10 cellular contexts compared by ENCODE assay signal in genomic region chr2:96143231-96143847, GRCh38. TPM values are rescaled to one million over a fixed set of nuclear protein-coding genes. Genes with fewer than 3 reads are reported as not detected.
A peak's percentile ranks its signal among the peaks of the same experiment; 100 is the strongest.
DNase-seq lines count a peak whose midpoint lies in the region; ATAC-seq and TF ChIP-seq lines count a peak whose summit lies in the region.
"Had no signal": no experiment of that assay in that cellular context is flagged by ENCODE, and none has a peak within 500 bp of the region (broad histone marks: within the 10 kb centered on the region; RNA-seq: fewer than 3 reads in every experiment).

No MANE protein-coding gene starts in this region.

- H3K4me1 Mint-ChIP-seq in CD14-positive monocyte (peaks cover 50% of the 10 kb centered on the region), natural killer cell (peaks cover 26 to 64% of the 10 kb centered on the region in 2 donors)

- intact Hi-C loops in CD14-positive monocyte (cut with micrococcal nuclease), result loop anchor here (10.0 kb wide), 2 partner anchors 121 to 391 kb away; partner anchors contain the start of genes ARID5A (in 2 of the 2), CIAO1 (in 1 of the 2) and TMEM127 (in 1 of the 2)
- intact Hi-C loops in natural killer cell (cut with micrococcal nuclease), result no loop called here

- TF ChIP-seq CTCF in CD14-positive monocyte (IDR thresholded peaks at IDR 0.05), result no peak
- TF ChIP-seq CTCF in natural killer cell (IDR thresholded peaks at IDR 0.05), result no peak

- no peak for ATAC-seq in natural killer cell
- no peak for ATAC-seq in HG03039 (IDR thresholded peaks at IDR 0.05; ENCODE audit: unreplicated experiment)
- no peak for ATAC-seq in GM21423 (IDR thresholded peaks at IDR 0.05; ENCODE audit: unreplicated experiment)

- H3K27me3 Mint-ChIP-seq in CD14-positive monocyte (ENCODE audit: low read depth in 3 of 3), result peaks cover 0 to 13% (median 3%) of the 10 kb centered on the region in 3 donors
- H3K27me3 Mint-ChIP-seq in natural killer cell (ENCODE audit: low read depth in 2 of 2), result no peaks in the 10 kb centered on the region

- H3K36me3 Mint-ChIP-seq in CD14-positive monocyte (peaks cover 12 to 15% of the 10 kb centered on the region in 2 donors), natural killer cell (no peaks in the 10 kb centered on the region)

- H3K9me3 Mint-ChIP-seq in CD14-positive monocyte, result peaks cover 0 to 3% (median 0%) of the 10 kb centered on the region in 7 donors
- no peaks in the 10 kb centered on the region for H3K9me3 Mint-ChIP-seq in natural killer cell

- H3K4me3 Mint-ChIP-seq in CD14-positive monocyte, result peak overlapping the region; percentile 63 to 96
- peak overlapping the region; percentile 94 for H3K4me3 Mint-ChIP-seq in natural killer cell

- H3K4me3 ChIP-seq in Jurkat, Clone E6-1 (ENCODE audit: low read length), result peak overlapping the region; percentile 83

- peak overlapping the region in 1 of 7 donors; percentile 37 for H3K27ac Mint-ChIP-seq in CD14-positive monocyte
- H3K27ac Mint-ChIP-seq in natural killer cell, result peak overlapping the region; percentile 87 to 94

- DNase-seq in CD14-positive monocyte (ENCODE audit: low spot score) (peak; percentile 34), natural killer cell (no peak), NCI-H748 (lab: John Stamatoyannopoulos, UW; ENCODE audit: unreplicated experiment) (no peak), NCI-H1436 treated with DMSO at 0.1 percent for 48 hours (lab: John Stamatoyannopoulos, UW) (no peak)
- no peak for DNase-seq in Jurkat, Clone E6-1 (ENCODE audit: low read depth, low spot score)
- DNase-seq in activated T-cell treated with anti-CD3 and anti-CD28 coated beads, Interleukin-2, amount 50 U/mL, for 1 hour, result peak; percentile 67

RNA-seq across cellular contexts. Expression of gene DUSP2, which starts 1.9 kb away (rescaled TPM):
- 10 to 100 TPM; 48.4 to 66.1 TPM for polyA plus RNA-seq in CD14-positive monocyte
- 31.3 TPM for polyA plus RNA-seq in Jurkat, Clone E6-1 (2012; ENCODE audit: insufficient read depth, insufficient read length)
- total RNA-seq in natural killer cell, result 100 to 1,000 TPM; 300 to 564 (median 432) TPM

RNA-seq across cellular contexts. Expression of gene ASTL, which starts 5.0 kb away (rescaled TPM):
- polyA plus RNA-seq in CD14-positive monocyte, result not detected
- polyA plus RNA-seq in Jurkat, Clone E6-1 (2012; ENCODE audit: insufficient read depth, insufficient read length), result not detected
- total RNA-seq in natural killer cell, result 10 to 100 TPM in 1 of 3 donors, 1 to 10 TPM in 2; 5.5 to 11.3 (median 8.8) TPM
- total RNA-seq: renal cortical epithelial cell, temporal lobe had no signal

RNA-seq across cellular contexts. Expression of gene ADRA2B, which starts 27.0 kb away (rescaled TPM):
- polyA plus RNA-seq in CD14-positive monocyte, result not detected
- polyA plus RNA-seq in Jurkat, Clone E6-1 (2012; ENCODE audit: insufficient read depth, insufficient read length), result not detected
- 1 to 10 TPM in 1 of 3 donors, under 1 TPM in 2; 0.18 to 1.3 (median 0.38) TPM for total RNA-seq in natural killer cell
- total RNA-seq: renal cortical epithelial cell, temporal lobe had no signal

Comparison
In these comparisons a context has a peak if more than half of its experiments do, and no peak if none do; other contexts are left out.
1. DNase-seq: peak in CD14-positive monocyte (single experiment) and activated T-cell treated with anti-CD3 and anti-CD28 coated beads, Interleukin-2, amount 50 U/mL, for 1 hour (single experiment); none in Jurkat, Clone E6-1 (single experiment), natural killer cell (single experiment), NCI-H748 (single experiment) and NCI-H1436 treated with DMSO at 0.1 percent for 48 hours (single experiment).